ENCODE assay signal across 8 cellular contexts in genomic region chr7:35729061-35729783, GRCh38. TPM values are rescaled to one million over a fixed set of nuclear protein-coding genes. Genes with fewer than 3 reads are reported as not detected.
DNase-seq lines count a peak whose midpoint lies in the region; ATAC-seq and TF ChIP-seq lines count a peak whose summit lies in the region.

No MANE protein-coding gene starts in this region.

- peak; percentile 54 for ATAC-seq in GM19043 (IDR thresholded peaks at IDR 0.05; ENCODE audit: low read depth, unreplicated experiment)
- ATAC-seq in HG03135 (IDR thresholded peaks at IDR 0.05; ENCODE audit: unreplicated experiment), result peak; percentile 52

- H3K36me3 ChIP-seq in BLaER1 treated with 17β-estradiol and CSF1 and Interleukin-3, amounts not matched to agents 10 nM and 100 nM, result no peaks in the 10 kb centered on the region
- H3K36me3 ChIP-seq in muscle layer of duodenum (ENCODE audit: control insufficient read depth in 1 of 2, insufficient read depth in 2 of 2, low read length in 2 of 2), result no peaks in the 10 kb centered on the region
- H3K36me3 ChIP-seq in esophagus squamous epithelium, result no peaks in the 10 kb centered on the region

- 70 to 88% methylated on average over 2 to 3 of the region's 3 CpGs for WGBS in esophagus squamous epithelium, 2 donors

- H3K4me1 ChIP-seq in BLaER1 treated with 17β-estradiol and CSF1 and Interleukin-3, amounts not matched to agents 10 nM and 100 nM, result peaks cover 38 to 60% (median 54%) of the 10 kb centered on the region in 10 experiments
- H3K4me1 ChIP-seq in muscle layer of duodenum (ENCODE audit: control insufficient read depth in 1 of 2, insufficient read depth in 2 of 2, low read length in 2 of 2) (peaks cover 8 to 33% of the 10 kb centered on the region in 2 donors), esophagus squamous epithelium (peaks cover 0 to 24% (median 0%) of the 10 kb centered on the region in 3 donors)

- TF ChIP-seq CTCF in esophagus squamous epithelium (IDR thresholded peaks at IDR 0.05), result no peak

- H3K4me3 ChIP-seq in BLaER1 treated with 17β-estradiol and CSF1 and Interleukin-3, amounts not matched to agents 10 nM and 100 nM, result no peak overlapping the region
- H3K4me3 ChIP-seq in muscle layer of duodenum (ENCODE audit: low read depth in 1 of 2, low read length in 2 of 2) (no peak overlapping the region), esophagus squamous epithelium (no peak overlapping the region)

- H3K9me3 ChIP-seq in BLaER1 treated with 17β-estradiol and CSF1 and Interleukin-3, amounts not matched to agents 10 nM and 100 nM (replicated peaks in 1 of 11), result peaks cover 0 to 8% (median 6%) of the 10 kb centered on the region in 11 experiments; a peak in 10 of 22 replicates
- no peaks in the 10 kb centered on the region for H3K9me3 ChIP-seq in muscle layer of duodenum (ENCODE audit: control insufficient read depth in 1 of 2, low read length in 2 of 2)
- no peaks in the 10 kb centered on the region for H3K9me3 ChIP-seq in esophagus squamous epithelium

- intact Hi-C loops in esophagus squamous epithelium (cut with DNase I), result no loop called here

- H3K9ac ChIP-seq in BLaER1 treated with 17β-estradiol and CSF1 and Interleukin-3, amounts not matched to agents 10 nM and 100 nM, result no peak overlapping the region; a peak in 1 of 22 replicates

- no peaks in the 10 kb centered on the region for H3K27me3 ChIP-seq in BLaER1 treated with 17β-estradiol and CSF1 and Interleukin-3, amounts not matched to agents 10 nM and 100 nM
- no peaks in the 10 kb centered on the region for H3K27me3 ChIP-seq in muscle layer of duodenum (ENCODE audit: low read depth, low read length)
- no peaks in the 10 kb centered on the region for H3K27me3 ChIP-seq in esophagus squamous epithelium

- no peaks in the 10 kb centered on the region for H4K20me1 ChIP-seq in BLaER1 treated with 17β-estradiol and CSF1 and Interleukin-3, amounts not matched to agents 10 nM and 100 nM

- DNase-seq in activated CD4-positive, alpha-beta T cell treated with anti-CD3 and anti-CD28 coated beads, Interleukin-2, amount 50 U/mL, for 48 hours, result peak; percentile 20 to 29
- no peak for DNase-seq in esophagus squamous epithelium (lab: John Stamatoyannopoulos, UW)
- no peak for DNase-seq in effector CD8-positive, alpha-beta T cell (lab: John Stamatoyannopoulos, UW)
- DNase-seq in NCI-H187 (lab: John Stamatoyannopoulos, UW), result no peak

- H3K27ac ChIP-seq in BLaER1 treated with 17β-estradiol and CSF1 and Interleukin-3, amounts not matched to agents 10 nM and 100 nM, result peak overlapping the region in 4 of 11 experiments; percentile 35 to 52 (median 40); a peak in 8 of 22 replicates
- H3K27ac ChIP-seq in muscle layer of duodenum (ENCODE audit: low read length), result peak overlapping the region; percentile 49
- H3K27ac ChIP-seq in esophagus squamous epithelium, result peak overlapping the region in 2 of 4 donors; percentile 5 to 46

- peak overlapping the region; percentile 34 to 82 (median 62) for H3K4me2 ChIP-seq in BLaER1 treated with 17β-estradiol and CSF1 and Interleukin-3, amounts not matched to agents 10 nM and 100 nM

- TF ChIP-seq POLR2A in esophagus squamous epithelium (IDR thresholded peaks at IDR 0.05), result no peak

RNA-seq across cellular contexts. Expression of gene HERPUD2, which starts 34.3 kb away (rescaled TPM):
- total RNA-seq in esophagus squamous epithelium, result 10 to 100 TPM; 20.2 to 32.4 (median 27.5) TPM

Comparison
In these comparisons a context has a peak if more than half of its experiments do, and no peak if none do; other contexts are left out.
1. DNase-seq: peak in activated CD4-positive, alpha-beta T cell treated with anti-CD3 and anti-CD28 coated beads, Interleukin-2, amount 50 U/mL, for 48 hours (2 of 2); none in esophagus squamous epithelium (single experiment), effector CD8-positive, alpha-beta T cell (single experiment) and NCI-H187 (0 of 2).